15 cellular contexts compared by ENCODE assay signal in the genomic region with DNA sequence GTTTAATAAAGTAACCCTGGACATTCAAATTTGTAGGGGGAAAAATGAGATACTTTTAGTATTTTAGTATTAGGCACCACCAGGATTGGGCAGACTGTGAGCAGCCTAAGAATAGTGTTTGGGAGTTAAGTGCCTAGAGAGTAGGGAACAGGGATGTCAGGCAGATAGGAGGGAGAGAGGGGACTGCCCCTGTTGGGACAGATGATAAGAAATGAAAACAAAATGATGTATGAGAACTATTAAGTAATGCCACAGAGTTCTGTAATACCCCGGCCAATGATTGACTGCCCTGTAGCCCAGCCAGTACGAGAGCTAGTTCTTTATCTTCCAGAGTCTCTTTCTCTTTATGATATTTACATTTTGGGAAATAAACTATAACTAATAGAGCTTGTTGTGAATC. TPM values are rescaled to one million over a fixed set of nuclear protein-coding genes. Genes with fewer than 3 reads are reported as not detected.
DNase-seq lines count a peak whose midpoint lies in the region; ATAC-seq and TF ChIP-seq lines count a peak whose summit lies in the region.
"Had no signal": no experiment of that assay in that cellular context is flagged by ENCODE, and none has a peak within 500 bp of the region (broad histone marks: within the 10 kb centered on the region; RNA-seq: fewer than 3 reads in every experiment).

No MANE protein-coding gene starts in this region.

- H3K36me3 Mint-ChIP-seq in Caco-2 (ENCODE audit: insufficient read depth, unreplicated experiment) (peaks cover 7% of the 10 kb centered on the region), Calu3 (ENCODE audit: insufficient read depth, unreplicated experiment) (no peaks in the 10 kb centered on the region)

- H3K27ac Mint-ChIP-seq in Caco-2 (ENCODE audit: unreplicated experiment) (peak overlapping the region; percentile 49), Calu3 (ENCODE audit: unreplicated experiment) (no peak overlapping the region)

- no peak for TF ChIP-seq POLR2A in heart left ventricle (IDR thresholded peaks at IDR 0.05)

- no peaks in the 10 kb centered on the region for H3K27me3 ChIP-seq in BLaER1 treated with 17β-estradiol and CSF1 and Interleukin-3, amounts not matched to agents 10 nM and 100 nM
- H3K27me3 ChIP-seq in Caco-2 (replicated peaks; ENCODE audit: control insufficient read depth, insufficient read depth, low read length) (no peaks in the 10 kb centered on the region), heart left ventricle (no peaks in the 10 kb centered on the region), neutrophil (no peaks in the 10 kb centered on the region)

- H3K36me3 ChIP-seq in BLaER1 treated with 17β-estradiol and CSF1 and Interleukin-3, amounts not matched to agents 10 nM and 100 nM = peaks cover 0 to 45% (median 0%) of the 10 kb centered on the region in 11 experiments; a peak in 11 of 22 replicates
- H3K36me3 ChIP-seq in Caco-2 (ENCODE audit: control insufficient read depth, insufficient read depth, low read length) = no peaks in the 10 kb centered on the region
- H3K36me3 ChIP-seq in heart left ventricle = no peaks in the 10 kb centered on the region
- H3K36me3 ChIP-seq in neutrophil = peaks cover 16% of the 10 kb centered on the region

- CTCF ChIA-PET in Caco-2 (lab: Charles Lee) = interaction anchor here (1.1 to 1.3 kb wide), 2 partner anchors 23 to 73 kb away, joined by 6 to 9 read pairs; no protein-coding TSS in a partner anchor
- CTCF ChIA-PET in Calu3 (lab: Charles Lee) = interaction anchor here (0.6 kb wide), 1 partner anchor 17 kb away, joined by 4 read pairs; no protein-coding TSS in a partner anchor

- BruUV-seq in Caco-2 (replicated peaks; lab: Mats Ljungman, UMichigan) (no TSS peak), Calu3 (replicated peaks; lab: Mats Ljungman, UMichigan) (no TSS peak)

- 37 to 47% (median 43%) methylated on average over 2 of the region's 2 CpGs for WGBS in heart left ventricle, 4 donors

- ATAC-seq in heart left ventricle (peak; percentile 50 to 74 (median 66)), GM18909 (IDR thresholded peaks at IDR 0.05; ENCODE audit: poor library complexity, unreplicated experiment) (no peak)

- POLR2A ChIA-PET in Caco-2 (lab: Charles Lee) = interaction anchor here (0.6 kb wide), 1 partner anchor 19 kb away, joined by 3 read pairs; no protein-coding TSS in a partner anchor

- peak; percentile 40 to 51 for DNase-seq in Caco-2
- DNase-seq in heart left ventricle = no peak
- no peak for DNase-seq in Calu3
- DNase-seq in pons (ENCODE audit: low spot score) = no peak
- DNase-seq: C1 segment of cervical spinal cord, DMS79, HCEC 1CT, NCI-H1930, NCI-H2171, NCI-H446 treated with DMSO at 0.1 percent for 48 hours, NCI-H748 treated with DMSO at 0.1 percent for 48 hours had no signal

- peaks cover 0 to 2% (median 0%) of the 10 kb centered on the region in 11 experiments; a peak in 1 of 22 replicates for H4K20me1 ChIP-seq in BLaER1 treated with 17β-estradiol and CSF1 and Interleukin-3, amounts not matched to agents 10 nM and 100 nM

- peaks cover 49 to 98% (median 76%) of the 10 kb centered on the region in 10 experiments for H3K4me1 ChIP-seq in BLaER1 treated with 17β-estradiol and CSF1 and Interleukin-3, amounts not matched to agents 10 nM and 100 nM
- H3K4me1 ChIP-seq in Caco-2 = peaks cover 59% of the 10 kb centered on the region
- H3K4me1 ChIP-seq in heart left ventricle = peaks cover 0 to 72% (median 43%) of the 10 kb centered on the region in 12 donors
- H3K4me1 ChIP-seq in neutrophil (ENCODE audit: control insufficient read depth in 1 of 2, insufficient read depth in 1 of 2, low read depth in 1 of 2, low read length in 1 of 2) = peaks cover 69 to 82% of the 10 kb centered on the region in 2 experiments

- H3K9me3 ChIP-seq in BLaER1 treated with 17β-estradiol and CSF1 and Interleukin-3, amounts not matched to agents 10 nM and 100 nM (replicated peaks in 1 of 11) = 0 out of 22 replicates have a peak, but pooled peaks cover 0 to 4% (median 0%) of the 10 kb centered on the region in 11 experiments
- H3K9me3 ChIP-seq in Caco-2 = no peaks in the 10 kb centered on the region
- H3K9me3 ChIP-seq in heart left ventricle = no peaks in the 10 kb centered on the region
- no peaks in the 10 kb centered on the region for H3K9me3 ChIP-seq in neutrophil

- intact Hi-C loops in Caco-2 (cut with micrococcal nuclease; ENCODE audit: unreplicated experiment) (no loop called here), heart left ventricle (cut with DNase I) (no loop called here), Calu3 (cut with micrococcal nuclease; ENCODE audit: unreplicated experiment) (no loop called here)

- peak overlapping the region; percentile 22 to 98 (median 96); a peak in 19 of 22 replicates for H3K27ac ChIP-seq in BLaER1 treated with 17β-estradiol and CSF1 and Interleukin-3, amounts not matched to agents 10 nM and 100 nM
- H3K27ac ChIP-seq in heart left ventricle = peak overlapping the region in 8 of 12 donors; percentile 2 to 91 (median 17)
- peak overlapping the region; percentile 97 for H3K27ac ChIP-seq in neutrophil

- peak overlapping the region; percentile 53 to 93 (median 85) for H3K4me2 ChIP-seq in BLaER1 treated with 17β-estradiol and CSF1 and Interleukin-3, amounts not matched to agents 10 nM and 100 nM

- TF ChIP-seq CTCF in Caco-2 (IDR thresholded peaks at IDR 0.05; ENCODE audit: insufficient read depth in 1 of 2, low read depth in 1 of 2, low read length in 1 of 2, severe bottlenecking in 1 of 2, unreplicated experiment in 1 of 2) (no peak), heart left ventricle (IDR thresholded peaks at IDR 0.05) (no peak), neutrophil (IDR thresholded peaks at IDR 0.05) (no peak), Calu3 (IDR thresholded peaks at IDR 0.05; ENCODE audit: unreplicated experiment) (no peak)

- H3K27me3 Mint-ChIP-seq in Caco-2 (ENCODE audit: insufficient read depth, unreplicated experiment) = no peaks in the 10 kb centered on the region
- no peaks in the 10 kb centered on the region for H3K27me3 Mint-ChIP-seq in Calu3 (ENCODE audit: unreplicated experiment)
- H3K27me3 Mint-ChIP-seq: IgD-negative memory B cell had no signal

- H3K4me1 Mint-ChIP-seq in Caco-2 (ENCODE audit: low read depth, unreplicated experiment) = peaks cover 48% of the 10 kb centered on the region
- H3K4me1 Mint-ChIP-seq in Calu3 (ENCODE audit: low read depth, unreplicated experiment) = peaks cover 63% of the 10 kb centered on the region

- no peaks in the 10 kb centered on the region for H3K9me3 Mint-ChIP-seq in Caco-2 (ENCODE audit: unreplicated experiment)
- H3K9me3 Mint-ChIP-seq in Calu3 (ENCODE audit: low read depth, unreplicated experiment) = no peaks in the 10 kb centered on the region
- H3K9me3 Mint-ChIP-seq: IgD-negative memory B cell had no signal

- peak overlapping the region in 8 of 11 experiments; percentile 68 to 87 (median 82); a peak in 14 of 22 replicates for H3K9ac ChIP-seq in BLaER1 treated with 17β-estradiol and CSF1 and Interleukin-3, amounts not matched to agents 10 nM and 100 nM

- peak overlapping the region; percentile 6 for H3K4me3 Mint-ChIP-seq in Caco-2 (ENCODE audit: unreplicated experiment)
- no peak overlapping the region for H3K4me3 Mint-ChIP-seq in Calu3 (ENCODE audit: low read depth, unreplicated experiment)

- 0 out of 20 replicates have a peak overlapping the region, but pooled peaks of 1 of the 10 experiments have one; percentile 14 for H3K4me3 ChIP-seq in BLaER1 treated with 17β-estradiol and CSF1 and Interleukin-3, amounts not matched to agents 10 nM and 100 nM
- H3K4me3 ChIP-seq in Caco-2 (ENCODE audit: low read depth, low read length) = no peak overlapping the region
- no peak overlapping the region for H3K4me3 ChIP-seq in heart left ventricle
- peak overlapping the region; percentile 32 to 35 for H3K4me3 ChIP-seq in neutrophil (ENCODE audit: low read depth in 1 of 2, low read length in 1 of 2)

RNA-seq across cellular contexts. Expression of gene ARHGAP26, which starts 24.4 kb away (rescaled TPM):
- total RNA-seq in Caco-2 (2022) = 74.6 and 79.8 TPM in 2 replicates
- total RNA-seq in heart left ventricle = 10 to 100 TPM; 22.9 to 52.1 (median 35.6) TPM
- polyA plus RNA-seq in heart left ventricle = 10 to 100 TPM; 11.9 to 18.2 TPM
- total RNA-seq in Calu3 (2022) = 112 and 118 TPM in 2 replicates

Comparison
In these comparisons a context has a peak if more than half of its experiments do, and no peak if none do; other contexts are left out.
1. H3K27ac ChIP-seq: peak in every context shown above with its lines; median percentile 97 in neutrophil; 96 in BLaER1 treated with 17β-estradiol and CSF1 and Interleukin-3, amounts not matched to agents 10 nM and 100 nM; 17 in heart left ventricle.
2. H3K4me3 ChIP-seq: peak in neutrophil (2 of 2); none in Caco-2 (single experiment) and heart left ventricle (0 of 12).
3. DNase-seq: peak in Caco-2 (2 of 2); none in heart left ventricle (0 of 5), Calu3 (single experiment) and pons (single experiment).